23 cellular contexts compared by ENCODE assay signal in genomic region chrX:101657495-101657894, GRCh38. TPM values are rescaled to one million over a fixed set of nuclear protein-coding genes. Genes with fewer than 3 reads are reported as not detected.
"Had no signal": no experiment of that assay in that cellular context is flagged by ENCODE, and none has a peak within 500 bp of the region (broad histone marks: within the 10 kb centered on the region; RNA-seq: fewer than 3 reads in every experiment).

No MANE protein-coding gene starts in this region.

- DNase-seq: activated B cell treated with CpG ODN at 0.5 μM for 24 hours; activated CD4-positive, alpha-beta memory T cell treated with anti-CD3 and anti-CD28 coated beads for 36 hours; activated CD4-positive, alpha-beta T cell treated with anti-CD3 and anti-CD28 coated beads for 1 hour; activated CD4-positive, alpha-beta T cell treated with anti-CD3 and anti-CD28 coated beads, Interleukin-2, amount 10 ng/mL, durations not matched to agents 7 days and 5 days; activated CD8-positive, alpha-beta memory T cell treated with anti-CD3 and anti-CD28 coated beads for 24 hours; activated gamma-delta T cell treated with Interleukin-2 at 50 U/mL for 16 hours; activated naive CD4-positive, alpha-beta T cell treated with anti-CD3 and anti-CD28 coated beads, Interleukin-2, amount 10 ng/mL, durations not matched to agents 7 days and 5 days; activated naive CD8-positive, alpha-beta T cell treated with anti-CD3 and anti-CD28 coated beads for 36 hours; activated T-cell treated with anti-CD3 and anti-CD28 coated beads, Interleukin-2, amount 50 U/mL, for 4 hours; central memory CD4-positive, alpha-beta T cell; KG1; NCI-H1048; NCI-H146; NCI-H187 treated with DMSO at 0.1 percent for 48 hours; NCI-H2081 treated with DMSO at 0.1 percent for 48 hours; NCI-H446; NCI-H524 treated with DMSO at 0.1 percent for 48 hours; NCI-H82 had no signal

- ATAC-seq: activated T-cell treated with anti-CD3 and anti-CD28 coated beads, Interleukin-2, amount 50 U/mL, for 4 hours had no signal

- H3K9me3 Mint-ChIP-seq: activated B cell treated with CpG ODN at 0.5 μM for 24 hours; activated CD4-positive, alpha-beta memory T cell treated with anti-CD3 and anti-CD28 coated beads for 36 hours; activated CD4-positive, alpha-beta T cell treated with anti-CD3 and anti-CD28 coated beads, Interleukin-2, amount 10 ng/mL, durations not matched to agents 7 days and 5 days; activated naive CD4-positive, alpha-beta T cell treated with anti-CD3 and anti-CD28 coated beads, Interleukin-2, amount 10 ng/mL, durations not matched to agents 7 days and 5 days; activated naive CD8-positive, alpha-beta T cell treated with anti-CD3 and anti-CD28 coated beads for 36 hours; activated T-cell treated with anti-CD3 and anti-CD28 coated beads, Interleukin-2, amount 50 U/mL, for 4 hours; activated T-helper 2 cell treated with anti-CD3 and anti-CD28 coated beads, Interferon-gamma antibody, Interleukin-2, Interleukin-4, amounts not matched to agents 10 μg/mL and 5 μg/mL and 100 μg/mL, durations not matched to agents 14 hours and 24 hours and 36 hours; T-helper 2 cell treated with Interferon-gamma antibody and Interleukin-4, amounts not matched to agents 5 μg/mL and 100 μg/mL, for 36 hours had no signal

- H3K36me3 Mint-ChIP-seq: activated CD4-positive, alpha-beta memory T cell treated with anti-CD3 and anti-CD28 coated beads for 36 hours; activated naive CD4-positive, alpha-beta T cell treated with anti-CD3 and anti-CD28 coated beads, Interleukin-2, amount 10 ng/mL, durations not matched to agents 7 days and 5 days had no signal

- H3K4me3 ChIP-seq: SK-N-MC had no signal

- H3K27ac ChIP-seq: SK-N-MC had no signal

- H3K27ac Mint-ChIP-seq: activated B cell treated with CpG ODN at 0.5 μM for 24 hours; activated CD4-positive, alpha-beta memory T cell treated with anti-CD3 and anti-CD28 coated beads for 36 hours; activated CD4-positive, alpha-beta T cell treated with anti-CD3 and anti-CD28 coated beads, Interleukin-2, amount 10 ng/mL, durations not matched to agents 7 days and 5 days; activated naive CD4-positive, alpha-beta T cell treated with anti-CD3 and anti-CD28 coated beads, Interleukin-2, amount 10 ng/mL, durations not matched to agents 7 days and 5 days; activated naive CD8-positive, alpha-beta T cell treated with anti-CD3 and anti-CD28 coated beads for 36 hours; activated T-helper 2 cell treated with anti-CD3 and anti-CD28 coated beads, Interferon-gamma antibody, Interleukin-2, Interleukin-4, amounts not matched to agents 10 μg/mL and 5 μg/mL and 100 μg/mL, durations not matched to agents 14 hours and 24 hours and 36 hours; T-helper 2 cell treated with Interferon-gamma antibody and Interleukin-4, amounts not matched to agents 5 μg/mL and 100 μg/mL, for 36 hours had no signal

- H3K27me3 Mint-ChIP-seq: activated CD4-positive, alpha-beta memory T cell treated with anti-CD3 and anti-CD28 coated beads for 36 hours; activated naive CD8-positive, alpha-beta T cell treated with anti-CD3 and anti-CD28 coated beads for 36 hours had no signal

- FAIRE-seq: bronchial epithelial cell had no signal

- H3K4me3 Mint-ChIP-seq: activated CD4-positive, alpha-beta memory T cell treated with anti-CD3 and anti-CD28 coated beads for 36 hours had no signal

RNA-seq across cellular contexts. Expression of gene ARMCX2, which starts 2.2 kb away (rescaled TPM):
- total RNA-seq: OCI-LY7 had no signal
